Comparison of ENCODE assay signal across 1 cellular context in the genomic region with DNA sequence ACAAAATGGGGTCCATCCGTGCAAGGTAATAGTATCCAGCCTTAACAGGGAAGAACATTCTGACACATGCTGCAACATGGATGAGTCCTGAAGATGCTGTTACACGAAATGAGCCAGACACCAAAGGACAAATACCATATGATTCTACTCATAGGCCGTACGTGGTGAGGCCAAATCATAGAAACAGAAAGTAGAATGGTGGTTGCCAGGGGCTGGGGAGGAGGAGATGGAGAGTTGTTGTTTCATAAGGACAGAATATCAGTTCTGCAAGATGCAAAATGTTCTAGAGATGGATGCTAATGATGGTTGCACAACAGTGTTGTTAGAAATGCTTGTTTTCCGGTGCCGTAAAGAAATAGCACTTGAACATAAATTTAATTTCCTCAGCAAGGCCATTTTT.
TF ChIP-seq lines count a peak whose summit lies in the region.

No MANE protein-coding gene starts in this region.

TF ChIP-seq in K562, 482 proteins besides CTCF, POLR2A, EP300 and RAD21:
- peak; percentile 59 for TF ChIP-seq CEBPB (tag; IDR thresholded peaks at IDR 0.05)
- no peak for TF ChIP-seq NFATC3 (IDR thresholded peaks at IDR 0.05)
- TF ChIP-seq EGR1 (conservative IDR thresholded peaks at IDR 0.05), result no peak
- TF ChIP-seq RNF2 (IDR thresholded peaks at IDR 0.05), result no peak
- no peak for TF ChIP-seq HMG20B (CRISPR knock-in tag; IDR thresholded peaks at IDR 0.05)
- TF ChIP-seq POU5F1 (IDR thresholded peaks at IDR 0.05; ENCODE audit: borderline replicate concordance, low read depth, low read length, partially characterized antibody), result no peak
- no peak for TF ChIP-seq POLR2G (IDR thresholded peaks at IDR 0.05; ENCODE audit: low read depth, low read length)
- TF ChIP-seq, protein P1, sequence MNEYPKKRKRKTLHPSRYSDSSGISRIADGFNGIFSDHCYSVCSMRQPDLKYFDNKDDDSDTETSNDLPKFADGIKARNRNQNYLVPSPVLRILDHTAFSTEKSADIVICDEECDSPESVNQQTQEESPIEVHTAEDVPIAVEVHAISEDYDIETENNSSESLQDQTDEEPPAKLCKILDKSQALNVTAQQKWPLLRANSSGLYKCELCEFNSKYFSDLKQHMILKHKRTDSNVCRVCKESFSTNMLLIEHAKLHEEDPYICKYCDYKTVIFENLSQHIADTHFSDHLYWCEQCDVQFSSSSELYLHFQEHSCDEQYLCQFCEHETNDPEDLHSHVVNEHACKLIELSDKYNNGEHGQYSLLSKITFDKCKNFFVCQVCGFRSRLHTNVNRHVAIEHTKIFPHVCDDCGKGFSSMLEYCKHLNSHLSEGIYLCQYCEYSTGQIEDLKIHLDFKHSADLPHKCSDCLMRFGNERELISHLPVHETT (CRISPR knock-in tag; conservative IDR thresholded peaks at IDR 0.05 in 1 of 2, IDR thresholded peaks at IDR 0.05 in 1 of 2), result no peak
